ENCODE assay signal across 23 cellular contexts in the genomic region with DNA sequence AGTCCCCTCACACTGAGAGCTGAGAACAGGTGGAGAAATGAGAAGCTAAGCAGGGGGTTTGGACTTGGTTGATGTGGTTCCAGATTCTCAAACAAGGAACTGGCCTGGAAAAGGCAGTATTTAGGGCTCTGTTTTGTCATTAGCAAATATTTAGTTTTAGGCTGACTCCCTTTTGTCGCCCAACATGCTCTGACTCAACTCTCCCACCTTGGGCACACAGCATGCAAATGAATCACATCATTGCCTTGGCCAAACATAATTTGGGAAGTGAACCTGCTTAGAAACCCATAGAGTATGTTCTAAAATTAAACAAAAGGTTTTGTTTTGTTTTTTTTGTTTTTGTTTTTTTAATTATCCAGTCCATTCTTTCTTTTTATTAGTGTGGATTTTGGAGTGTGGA. TPM values are rescaled to one million over a fixed set of nuclear protein-coding genes. Genes with fewer than 3 reads are reported as not detected.
DNase-seq lines count a peak whose midpoint lies in the region; ATAC-seq, FAIRE-seq and TF ChIP-seq lines count a peak whose summit lies in the region.
"Had no signal": no experiment of that assay in that cellular context is flagged by ENCODE, and none has a peak within 500 bp of the region (broad histone marks: within the 10 kb centered on the region; RNA-seq: fewer than 3 reads in every experiment).

No MANE protein-coding gene starts in this region.

- H2AFZ ChIP-seq in GM12878 (ENCODE audit: control insufficient read depth, low read depth, low read length), result no peak overlapping the region

- no peaks in the 10 kb centered on the region for H3K36me3 Mint-ChIP-seq in WTC11
- H3K36me3 Mint-ChIP-seq: natural killer cell treated with Interleukin-12 subunit alpha and Interleukin-12 subunit beta and Interleukin-15 and Interleukin-18, amount 100 ng/mL, for 72 hours had no signal

- no peaks in the 10 kb centered on the region for H3K9me3 Mint-ChIP-seq in WTC11
- H3K9me3 Mint-ChIP-seq: H9; natural killer cell treated with Interleukin-12 subunit alpha and Interleukin-12 subunit beta and Interleukin-15 and Interleukin-18, amount 100 ng/mL, for 72 hours had no signal

- H3K36me3 ChIP-seq in GM12878 (ENCODE audit: control insufficient read depth in 2 of 2, insufficient read depth in 2 of 2, low read length in 1 of 2), result no peaks in the 10 kb centered on the region
- no peaks in the 10 kb centered on the region for H3K36me3 ChIP-seq in pancreas
- H3K36me3 ChIP-seq: breast epithelium, MG63 had no signal

- 4% methylated on average over 1 of the region's 1 CpG for WGBS in GM12878 (ENCODE audit: insufficient coverage, insufficient replicate concordance, low lambda C conversion rate, missing lambda C conversion rate)
- 36 to 39% methylated on average over 1 of the region's 1 CpG for WGBS in pancreas, 2 donors

- no peaks in the 10 kb centered on the region for H4K20me1 ChIP-seq in GM12878 (ENCODE audit: control insufficient read depth, insufficient read depth)

- H3K4me2 ChIP-seq in GM12878 (ENCODE audit: control insufficient read depth, insufficient read depth), result peak overlapping the region; percentile 55

- no peak overlapping the region for H3K4me3 ChIP-seq in GM12878
- H3K4me3 ChIP-seq in pancreas, result no peak overlapping the region
- H3K4me3 ChIP-seq: breast epithelium, MG63 had no signal

- ATAC-seq in GM12878 (peak; percentile 47; the same call in 2 of the 3 replicates), pancreas (peak; percentile 27 to 65 (median 38)), WTC11 (no peak), GM21529 (IDR thresholded peaks at IDR 0.05; ENCODE audit: unreplicated experiment) (no peak), GM19023 (IDR thresholded peaks at IDR 0.05; ENCODE audit: unreplicated experiment) (no peak)
- ATAC-seq: foreskin keratinocyte; natural killer cell treated with Interleukin-12 subunit alpha and Interleukin-12 subunit beta and Interleukin-15 and Interleukin-18, amount 100 ng/mL, for 72 hours; Right ventricle myocardium inferior had no signal

- CTCF ChIA-PET in GM12878 (lab: Yijun Ruan, JAX), result no interaction called here
- CTCF ChIA-PET in WTC11 (lab: Charles Lee), result no interaction called here

- no peak for TF ChIP-seq CTCF in C4-2B (conservative IDR thresholded peaks at IDR 0.05)
- no peak for TF ChIP-seq CTCF in GM12878 (IDR thresholded peaks at IDR 0.05 in 2 of 3, conservative IDR thresholded peaks at IDR 0.05 in 1 of 3; ENCODE audit: control insufficient read depth in 2 of 3, extremely low read depth in 1 of 3, insufficient read depth in 1 of 3, low read depth in 3 of 3, low read length in 3 of 3)
- TF ChIP-seq CTCF in pancreas (IDR thresholded peaks at IDR 0.05), result no peak
- no peak for TF ChIP-seq CTCF in WTC11 (IDR thresholded peaks at IDR 0.05)

- TF ChIP-seq POLR2A in GM12891 (IDR thresholded peaks at IDR 0.05; ENCODE audit: low read depth, low read length) (no peak), GM12878 (IDR thresholded peaks at IDR 0.05; ENCODE audit: low read depth, low read length) (no peak)

- H3K9me3 ChIP-seq in GM12878 (replicated peaks; ENCODE audit: control insufficient read depth, insufficient read depth, low read length) (no peaks in the 10 kb centered on the region), pancreas (no peaks in the 10 kb centered on the region)
- H3K9me3 ChIP-seq: breast epithelium, MG63 had no signal

- peaks cover 25% of the 10 kb centered on the region for H3K4me1 Mint-ChIP-seq in WTC11

- peaks cover 4% of the 10 kb centered on the region; the same call in 1 of the 2 replicates for H3K27me3 Mint-ChIP-seq in WTC11 (ENCODE audit: low read depth)

- no peak for TF ChIP-seq RAD21 in GM12878 (IDR thresholded peaks at IDR 0.05; ENCODE audit: insufficient read depth, low read depth, low read length)

- H3K79me2 ChIP-seq in GM12878 (ENCODE audit: control insufficient read depth, insufficient read depth, low read length), result no peaks in the 10 kb centered on the region

- POLR2A ChIA-PET in GM12878 (lab: Charles Lee) (no interaction called here), WTC11 (lab: Charles Lee) (no interaction called here)

- H3K27ac Mint-ChIP-seq in WTC11, result no peak overlapping the region
- H3K27ac Mint-ChIP-seq: H9; natural killer cell treated with Interleukin-12 subunit alpha and Interleukin-12 subunit beta and Interleukin-15 and Interleukin-18, amount 100 ng/mL, for 72 hours had no signal

- DNase-seq in GM12891 (ENCODE audit: insufficient read length, low spot score) (no peak), GM12878 (ENCODE audit: low read depth, low spot score) (no peak), pancreas (peak in 1 of 6 donors; percentile 56), 8988T (no peak), WTC11 (ENCODE audit: low spot score) (no peak)
- DNase-seq: activated effector memory CD4-positive, alpha-beta T cell treated with anti-CD3 and anti-CD28 coated beads, Interleukin-2, amount 50 U/mL, for 16 hours; foreskin keratinocyte; H9; hypothalamus; MG63; NCI-H187; NCI-H226; small intestine; stimulated activated CD4-positive, alpha-beta T cell treated with anti-CD3 and anti-CD28 coated beads, Interleukin-4, amount 100 ng/mL, for 24 hours; substantia nigra had no signal

- peaks cover 12% of the 10 kb centered on the region for H3K4me1 ChIP-seq in GM12878 (ENCODE audit: control insufficient read depth, insufficient read depth, low read length)
- peaks cover 6 to 60% (median 16%) of the 10 kb centered on the region in 3 donors for H3K4me1 ChIP-seq in pancreas
- H3K4me1 ChIP-seq: breast epithelium had no signal

- in situ Hi-C loops in GM12878 (cut with MboI), result no loop called here

- no peak overlapping the region for H3K4me3 Mint-ChIP-seq in WTC11
- H3K4me3 Mint-ChIP-seq: H9; natural killer cell treated with Interleukin-12 subunit alpha and Interleukin-12 subunit beta and Interleukin-15 and Interleukin-18, amount 100 ng/mL, for 72 hours had no signal

- H3K9ac ChIP-seq in GM12878 (ENCODE audit: control insufficient read depth, insufficient read depth, low read length), result no peak overlapping the region

- RAD21 ChIA-PET in GM12878 (lab: Charles Lee; ENCODE audit: unreplicated experiment), result no interaction called here

- SMC1A ChIA-PET in GM12878 (lab: Charles Lee; ENCODE audit: uncharacterized antibody, unreplicated experiment), result interaction anchor here (0.7 to 1.1 kb wide), 2 partner anchors 10 to 135 kb away, joined by 3 to 4 read pairs; a partner anchor contains a TSS

- no peak for TF ChIP-seq EP300 in GM12878 (IDR thresholded peaks at IDR 0.05; ENCODE audit: borderline replicate concordance in 1 of 2, control insufficient read depth in 1 of 2, low read depth in 2 of 2, low read length in 2 of 2)

- peaks cover 6 to 8% of the 10 kb centered on the region in 2 experiments; a peak in 2 of 4 replicates for H3K27me3 ChIP-seq in GM12878 (replicated peaks in 1 of 2; ENCODE audit: control insufficient read depth in 2 of 2, insufficient read depth in 2 of 2, low read length in 1 of 2)
- no peaks in the 10 kb centered on the region for H3K27me3 ChIP-seq in pancreas
- H3K27me3 ChIP-seq: breast epithelium, MG63 had no signal

- FAIRE-seq in GM12891 (lab: Jason Lieb, UNC) (peak; percentile 86), GM12878 (lab: Jason Lieb, UNC) (no peak), pancreas (lab: Jason Lieb, UNC) (no peak)
- FAIRE-seq: endothelial cell of umbilical vein, keratinocyte, small intestine had no signal

- no TSS peak for BruUV-seq in GM12878 (replicated peaks; lab: Mats Ljungman, UMichigan)

- H3K27ac ChIP-seq in C4-2B, result peak overlapping the region; percentile 92
- H3K27ac ChIP-seq in GM12878 (ENCODE audit: control insufficient read depth, insufficient read depth), result no peak overlapping the region
- peak overlapping the region in 2 of 4 donors; percentile 48 to 74 for H3K27ac ChIP-seq in pancreas
- H3K27ac ChIP-seq: foreskin keratinocyte had no signal

- intact Hi-C loops in GM12878 (cut with micrococcal nuclease; ENCODE audit: unreplicated experiment), result no loop called here
- intact Hi-C loops in pancreas (cut with DNase I), result no loop called here

RNA-seq across cellular contexts. Expression of a gene that starts 9.5 kb away (rescaled TPM):
- polyA plus RNA-seq in GM12891 (2012; ENCODE audit: low read depth, missing spikeins), result 100 TPM
- 12.7 and 13.3 TPM in 2 replicates for total RNA-seq in GM12878 (2013; cell fraction: nucleolus; rRNA removed)
- total RNA-seq in GM12878 (2014; rRNA removed) (40.6 and 44.0 TPM in 2 replicates), GM12878 (2014; rRNA removed; fragmentation: Illumina TruSeq; extraction: Trizol) (54.5 and 60.1 TPM in 2 replicates), GM12878 (2021) (80.6 and 90.2 TPM in 2 replicates), pancreas (10 to 100 TPM; 13.9 to 32.1 (median 23.3) TPM), WTC11 (2021) (65.8 to 105 TPM (median 95.3 TPM) in 3 replicates)
- polyA plus RNA-seq in GM12878 (2011; ENCODE audit: low read depth), result 7.9 TPM
- polyA plus RNA-seq in GM12878 (2011; rRNA removed) (37.1 and 44.3 TPM in 2 replicates), GM12878 (2014; fragmentation: Illumina TruSeq; extraction: Trizol) (27.3 and 61.8 TPM in 2 replicates), GM12878 (2014; fragmentation: Nextera tagmentation; extraction: Ambion mirVana) (100 to 1,000 TPM; 433 to 478 TPM), GM12878 (2014; rRNA removed) (43.5 and 44.2 TPM in 2 replicates), GM12878 (2016; fragmentation: Nextera tagmentation; extraction: Ambion mirVana) (100 to 1,000 TPM; 206 to 230 TPM), pancreas (10 to 100 TPM; 40.2 to 58.9 TPM)
- 12.9 and 21.3 TPM in 2 replicates for polyA plus RNA-seq in GM12878 (2011; cell fraction: cytosol; rRNA removed)
- polyA plus RNA-seq in GM12878 (2011; cell fraction: nucleus; rRNA removed), result 11.8 and 18.5 TPM in 2 replicates
- polyA plus RNA-seq in GM12878 (2012), result 56.3 and 86.6 TPM in 2 replicates
- 6.4 and 8.3 TPM in 2 replicates for polyA minus RNA-seq in GM12878 (2011; rRNA and poly(A)+ RNA removed)
- polyA minus RNA-seq in GM12878 (2011; cell fraction: cytosol; rRNA and poly(A)+ RNA removed), result 7.2 and 16.2 TPM in 2 replicates
- 4.1 and 5.9 TPM in 2 replicates for polyA minus RNA-seq in GM12878 (2011; cell fraction: nucleus; rRNA and poly(A)+ RNA removed)

RNA-seq across cellular contexts. Expression of a gene that starts 25.7 kb away (rescaled TPM):
- not detected for polyA plus RNA-seq in GM12891 (2012; ENCODE audit: low read depth, missing spikeins)
- total RNA-seq in GM12878 (2013; cell fraction: nucleolus; rRNA removed), result not detected in 2 replicates
- total RNA-seq in GM12878 (2014; rRNA removed) (not detected in 2 replicates), GM12878 (2014; rRNA removed; fragmentation: Illumina TruSeq; extraction: Trizol) (not detected in 2 replicates), GM12878 (2021) (not detected in 2 replicates), pancreas (under 1 TPM; 0.12 to 0.69 (median 0.38) TPM), WTC11 (2021) (0.44 to 1.1 TPM (median 0.89 TPM) in 3 replicates)
- not detected for polyA plus RNA-seq in GM12878 (2011; ENCODE audit: low read depth)
- polyA plus RNA-seq in GM12878 (2011; rRNA removed) (0.15 TPM in 1 of 2 replicates, not detected in the other), GM12878 (2014; fragmentation: Illumina TruSeq; extraction: Trizol) (not detected in 2 replicates), GM12878 (2014; fragmentation: Nextera tagmentation; extraction: Ambion mirVana) (under 1 TPM in 1 of 2 experiments, not detected in 1; 0.02 TPM), GM12878 (2014; rRNA removed) (not detected in 2 replicates), GM12878 (2016; fragmentation: Nextera tagmentation; extraction: Ambion mirVana) (under 1 TPM in 1 of 2 experiments, not detected in 1; 0.09 TPM), pancreas (under 1 TPM; 0.19 to 0.49 TPM)
- 0.01 TPM in 1 of 2 replicates, not detected in the other for polyA plus RNA-seq in GM12878 (2011; cell fraction: cytosol; rRNA removed)
- polyA plus RNA-seq in GM12878 (2011; cell fraction: nucleus; rRNA removed), result not detected in 2 replicates
- polyA plus RNA-seq in GM12878 (2012), result not detected in 2 replicates
- not detected in 2 replicates for polyA minus RNA-seq in GM12878 (2011; rRNA and poly(A)+ RNA removed)
- not detected in 2 replicates for polyA minus RNA-seq in GM12878 (2011; cell fraction: cytosol; rRNA and poly(A)+ RNA removed)
- not detected in 2 replicates for polyA minus RNA-seq in GM12878 (2011; cell fraction: nucleus; rRNA and poly(A)+ RNA removed)
- total RNA-seq: endothelial cell of umbilical vein; foreskin keratinocyte; natural killer cell treated with Interleukin-12 subunit alpha and Interleukin-12 subunit beta and Interleukin-15 and Interleukin-18, amount 100 ng/mL, for 72 hours had no signal
- polyA plus RNA-seq: endothelial cell of umbilical vein, foreskin keratinocyte, keratinocyte had no signal

Comparison
In these comparisons a context has a peak if more than half of its experiments do, and no peak if none do; other contexts are left out.
1. ATAC-seq: peak in GM12878 (single experiment) and pancreas (4 of 4); none in WTC11 (single experiment), GM21529 (single experiment) and GM19023 (single experiment).